In the genomic region with DNA sequence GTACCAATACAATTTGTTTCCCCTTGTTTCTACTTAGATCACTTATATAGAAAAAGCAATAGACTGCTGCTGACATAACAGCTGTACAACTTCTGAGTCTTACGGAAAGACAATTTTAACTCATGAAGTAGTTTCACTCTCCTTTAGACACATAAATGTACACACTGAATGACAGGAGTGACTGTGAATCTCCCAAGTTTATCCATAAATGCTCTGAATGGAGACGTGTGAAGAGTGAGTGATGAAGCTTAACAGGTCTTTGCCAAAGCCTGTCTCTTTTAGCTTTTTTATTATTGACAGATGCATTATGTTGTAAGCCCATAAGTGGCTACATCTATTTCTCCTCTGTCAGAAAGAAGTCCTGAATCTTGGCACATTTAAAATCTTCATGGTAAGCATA, we compare ENCODE assay signal across 31 cellular contexts.
"Had no signal": no experiment of that assay in that cellular context is flagged by ENCODE, and none has a peak within 500 bp of the region (broad histone marks: within the 10 kb centered on the region; RNA-seq: fewer than 3 reads in every experiment).

No MANE protein-coding gene starts in this region.

- H3K9me3 ChIP-seq: adrenal gland, ascending aorta, body of pancreas had no signal

- H3K4me3 ChIP-seq: adrenal gland, ascending aorta, body of pancreas, breast epithelium, cardiac muscle cell had no signal

- H3K36me3 ChIP-seq: adrenal gland, ascending aorta, brain microvascular endothelial cell, breast epithelium, cardiac muscle cell had no signal

- DNase-seq: activated effector memory CD4-positive, alpha-beta T cell treated with anti-CD3 and anti-CD28 coated beads, Interleukin-2, amount 50 U/mL, for 16 hours; activated effector memory CD4-positive, alpha-beta T cell treated with Interleukin-2 at 50 U/mL for 16 hours; activated gamma-delta T cell; activated gamma-delta T cell treated with Interleukin-2 at 50 U/mL for 16 hours; activated naive CD4-positive, alpha-beta T cell; activated naive CD4-positive, alpha-beta T cell treated with anti-CD3 and anti-CD28 coated beads for 36 hours; activated naive CD4-positive, alpha-beta T cell treated with anti-CD3 and anti-CD28 coated beads, Interleukin-2, amount 10 ng/mL, durations not matched to agents 7 days and 5 days; activated naive CD4-positive, alpha-beta T cell treated with anti-CD3 and anti-CD28 coated beads, Interleukin-2, amount 50 U/mL, for 16 hours; activated naive CD4-positive, alpha-beta T cell treated with Interleukin-2 at 50 U/mL for 16 hours; activated naive CD8-positive, alpha-beta T cell treated with anti-CD3 and anti-CD28 coated beads for 36 hours; activated naive CD8-positive, alpha-beta T cell treated with anti-CD3 and anti-CD28 coated beads, Interleukin-2, amount 10 ng/mL, durations not matched to agents 7 days and 5 days; activated naive CD8-positive, alpha-beta T cell treated with anti-CD3 and anti-CD28 coated beads, Interleukin-2, amount 50 U/mL, for 24 hours; activated T-cell treated with anti-CD3 and anti-CD28 coated beads for 4 hours; activated T-cell treated with anti-CD3 and anti-CD28 coated beads, Interleukin-2, amount 50 U/mL, for 1 hour; activated T-cell treated with anti-CD3 and anti-CD28 coated beads, Interleukin-2, amount 50 U/mL, for 24 hours; activated T-cell treated with anti-CD3 and anti-CD28 coated beads, Interleukin-2, amount 50 U/mL, for 4 hours; activated T-cell treated with anti-CD3 and anti-CD28 coated beads, Interleukin-2, amount 50 U/mL, for 48 hours; activated T-cell treated with anti-CD3 and anti-CD28 coated beads, Interleukin-2, amount 50 U/mL, for 72 hours; adrenal gland; amniotic stem cell; amygdala; anterior cingulate cortex; aorta; body of pancreas; brain microvascular endothelial cell; caudate nucleus; central memory CD4-positive, alpha-beta T cell; cerebellar nuclear complex had no signal

- H3K27ac ChIP-seq: adrenal gland, ascending aorta, body of pancreas, brain microvascular endothelial cell, breast epithelium, cardiac muscle cell had no signal

- H3K4me1 ChIP-seq: adrenal gland, ascending aorta, body of pancreas, breast epithelium had no signal

- H3K27me3 ChIP-seq: adrenal gland, ascending aorta, body of pancreas, brain microvascular endothelial cell, breast epithelium, cardiac muscle cell had no signal
